Comparison of ENCODE assay signal across 8 cellular contexts in genomic region chr19:51422053-51422448, GRCh38. TPM values are rescaled to one million over a fixed set of nuclear protein-coding genes. Genes with fewer than 3 reads are reported as not detected.
A peak's percentile ranks its signal among the peaks of the same experiment; 100 is the strongest.
DNase-seq lines count a peak whose midpoint lies in the region; ATAC-seq and TF ChIP-seq lines count a peak whose summit lies in the region.

No MANE protein-coding gene starts in this region.

- peaks cover 29 to 34% of the 10 kb centered on the region in 2 donors for H3K4me1 Mint-ChIP-seq in immature natural killer cell

- H3K36me3 ChIP-seq in WERI-Rb-1 = no peaks in the 10 kb centered on the region

- H3K27ac Mint-ChIP-seq in immature natural killer cell = peak overlapping the region in 1 of 6 donors; percentile 35

- POLR2A ChIA-PET in GM10248 (lab: Yijun Ruan, JAX) = no interaction called here

- H3K4me3 Mint-ChIP-seq in immature natural killer cell = no peak overlapping the region

- no peak for ATAC-seq in HG03460 (IDR thresholded peaks at IDR 0.05; ENCODE audit: unreplicated experiment)

- H3K9me3 Mint-ChIP-seq in immature natural killer cell = no peaks in the 10 kb centered on the region

- peaks cover 11 to 25% (median 14%) of the 10 kb centered on the region in 3 donors for H3K27me3 Mint-ChIP-seq in immature natural killer cell (ENCODE audit: low read depth in 3 of 3)

- peak; percentile 99 for TF ChIP-seq CTCF in GM10248 (IDR thresholded peaks at IDR 0.05; ENCODE audit: control extremely low read depth, extremely low read depth, low read depth, missing control alignments)
- peak; percentile 93 for TF ChIP-seq CTCF in WERI-Rb-1 (IDR thresholded peaks at IDR 0.05; ENCODE audit: low read depth, low read length)

- H3K9me3 ChIP-seq in WERI-Rb-1 (ENCODE audit: severe bottlenecking) = no peaks in the 10 kb centered on the region

- CTCF ChIA-PET in GM10248 (lab: Yijun Ruan, JAX) = interaction anchor here (0.6 to 13.4 kb wide), 33 partner anchors 10 to 246 kb away, joined by 3 to 168 read pairs (median 4); partner anchors contain the start of genes NKG7 and VSIG10L

- peaks cover 53% of the 10 kb centered on the region for H3K27me3 ChIP-seq in WERI-Rb-1 (ENCODE audit: insufficient read depth, low read depth, severe bottlenecking)

- DNase-seq in GM10248 (ENCODE audit: extremely low spot score) = peak; percentile 89
- DNase-seq in KG1 (lab: John Stamatoyannopoulos, UW) = peak; percentile 91
- DNase-seq in WERI-Rb-1 = peak; percentile 82
- DNase-seq in T47D (ENCODE audit: low read depth in 1 of 2, low spot score in 1 of 2) = peak; percentile 46 to 86
- DNase-seq in immature natural killer cell = peak; percentile 80 to 84 (median 81)
- peak; percentile 93 for DNase-seq in stimulated activated CD4-positive, alpha-beta T cell treated with anti-CD3 and anti-CD28 coated beads, Interleukin-15, amount 100 ng/mL, for 24 hours
- no peak for DNase-seq in NCI-H524 treated with DMSO at 0.1 percent for 48 hours (lab: John Stamatoyannopoulos, UW)

- H3K4me3 ChIP-seq in WERI-Rb-1 (ENCODE audit: low read depth, low read length) = peak overlapping the region; percentile 21

- H3K36me3 Mint-ChIP-seq in immature natural killer cell = peaks cover 0 to 1% (median 0%) of the 10 kb centered on the region in 3 donors

- in situ Hi-C loops in T47D (cut with HindIII; ENCODE audit: low pct_unique_long_range_greater_than_20kb, low sequenced_read_pairs) = no loop called here

- H3K27ac ChIP-seq in WERI-Rb-1 = no peak overlapping the region

RNA-seq across cellular contexts. Expression of gene SIGLEC10, which starts 4.6 kb away (rescaled TPM):
- polyA plus RNA-seq in immature natural killer cell = 1 to 10 TPM in 1 of 3 donors, under 1 TPM in 2; 0.09 to 1.8 (median 0.39) TPM

RNA-seq across cellular contexts. Expression of gene C19orf84, which starts 31.7 kb away (rescaled TPM):
- 1 to 10 TPM in 2 of 3 donors, not detected in 1; 1.7 to 3.8 TPM for polyA plus RNA-seq in immature natural killer cell

RNA-seq across cellular contexts. Expression of gene LIM2, which starts 34.3 kb away (rescaled TPM):
- polyA plus RNA-seq in immature natural killer cell = 10 to 100 TPM; 19.2 to 40.0 (median 37.9) TPM

RNA-seq across cellular contexts. Expression of gene SIGLEC8, which starts 36.2 kb away (rescaled TPM):
- not detected for polyA plus RNA-seq in immature natural killer cell

RNA-seq across cellular contexts. Expression of gene NKG7, which starts 49.6 kb away (rescaled TPM):
- 1,000 to 10,000 TPM; 7,925 to 8,923 (median 8,385) TPM for polyA plus RNA-seq in immature natural killer cell
